8 cellular contexts compared by ENCODE assay signal in the genomic region with DNA sequence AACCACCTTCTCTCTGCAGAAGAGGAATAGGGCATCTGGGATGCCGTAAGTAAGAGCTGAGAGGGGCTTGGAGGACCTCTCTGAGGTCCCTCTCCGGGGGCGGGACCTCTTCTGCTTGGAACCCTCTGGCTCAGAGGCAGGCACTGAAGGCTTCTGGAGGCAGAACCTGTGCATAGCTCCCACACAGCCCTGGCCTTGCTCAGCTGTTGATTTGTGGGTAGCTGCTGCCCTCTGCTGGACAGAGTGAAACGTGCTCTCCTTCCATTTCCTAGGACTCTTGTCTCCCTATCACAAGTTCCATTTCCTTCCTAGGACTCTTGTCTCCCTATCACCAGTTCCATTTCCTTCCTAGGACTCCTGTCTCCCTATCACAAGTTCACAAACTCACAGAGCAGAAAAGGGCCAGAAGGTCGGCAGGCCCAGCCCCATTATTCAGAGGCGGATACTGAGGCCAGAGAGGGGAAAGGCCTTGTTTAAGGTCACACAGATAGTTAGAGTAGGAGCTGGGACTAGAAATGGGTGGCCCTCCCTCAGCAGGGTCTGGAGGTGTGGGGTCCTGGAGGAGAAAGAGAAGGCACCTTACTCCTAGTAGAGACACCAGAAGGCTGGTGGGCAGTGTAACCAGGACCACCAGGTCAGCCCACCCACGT. TPM values are rescaled to one million over a fixed set of nuclear protein-coding genes. Genes with fewer than 3 reads are reported as not detected.
DNase-seq lines count a peak whose midpoint lies in the region; ATAC-seq, FAIRE-seq and TF ChIP-seq lines count a peak whose summit lies in the region.

No MANE protein-coding gene starts in this region.

- H3K36me3 Mint-ChIP-seq in activated B cell treated with CpG ODN at 0.5 μM for 24 hours (ENCODE audit: low read depth): peaks cover 65% of the 10 kb centered on the region

- TF ChIP-seq CTCF in AG09319 (IDR thresholded peaks at IDR 0.05; ENCODE audit: low read depth, low read length): peak; percentile 84
- peak; percentile 38 for TF ChIP-seq CTCF in activated B cell treated with CpG ODN at 0.5 μM for 24 hours (IDR thresholded peaks at IDR 0.05)
- TF ChIP-seq CTCF in cardiac fibroblast (IDR thresholded peaks at IDR 0.05; ENCODE audit: low read depth, low read length): peak; percentile 76
- peak; percentile 93 for TF ChIP-seq CTCF in kidney (IDR thresholded peaks at IDR 0.05; ENCODE audit: borderline replicate concordance, extremely low read depth, insufficient read depth)

- H3K4me3 ChIP-seq in cardiac fibroblast (replicated peaks in 1 of 2; ENCODE audit: low read depth in 2 of 2, low read length in 2 of 2) (no peak overlapping the region), kidney (ENCODE audit: low read length in 2 of 2) (no peak overlapping the region)

- no peak overlapping the region for H3K27ac ChIP-seq in kidney (ENCODE audit: low read depth in 2 of 2, low read length in 2 of 2)

- CTCF ChIA-PET in activated B cell treated with CpG ODN at 0.5 μM for 24 hours (lab: Charles Lee): interaction anchor here (0.6 to 4.9 kb wide), 32 partner anchors 9 to 687 kb away, joined by 3 to 57 read pairs (median 6); no protein-coding TSS in a partner anchor

- no peaks in the 10 kb centered on the region for H3K9me3 Mint-ChIP-seq in activated B cell treated with CpG ODN at 0.5 μM for 24 hours

- peak; percentile 60 for DNase-seq in AG09319 (ENCODE audit: extremely low read depth, low read depth)
- peak; percentile 79 for DNase-seq in NCI-H2227 treated with DMSO at 0.1 percent for 48 hours (lab: John Stamatoyannopoulos, UW)
- peak; percentile 65 for DNase-seq in activated B cell treated with CpG ODN at 0.5 μM for 24 hours
- DNase-seq in cardiac fibroblast (ENCODE audit: low read depth in 2 of 2): peak; percentile 91 to 92
- peak; percentile 83 for DNase-seq in kidney
- peak; percentile 77 for DNase-seq in stimulated activated CD4-positive, alpha-beta T cell treated with anti-CD3 and anti-CD28 coated beads, Interleukin-1b, Interleukin-23, amount 100 ng/mL, for 48 hours

- H3K9ac ChIP-seq in kidney (ENCODE audit: low read length in 2 of 2): no peak overlapping the region

- H3K4me1 ChIP-seq in kidney (ENCODE audit: control insufficient read depth in 1 of 2, insufficient read depth in 1 of 2, low read depth in 1 of 2, low read length in 2 of 2): peaks cover 0 to 3% of the 10 kb centered on the region in 2 donors

- no peak overlapping the region for H3K27ac Mint-ChIP-seq in activated B cell treated with CpG ODN at 0.5 μM for 24 hours

- intact Hi-C loops in activated B cell treated with CpG ODN at 0.5 μM for 24 hours (cut with micrococcal nuclease) (loop anchor here (1.0 to 5.0 kb wide), 12 partner anchors 16 to 1642 kb away; partner anchors contain the start of gene ZNRF2), kidney (cut with DNase I) (no loop called here)

- no peaks in the 10 kb centered on the region for H3K4me1 Mint-ChIP-seq in activated B cell treated with CpG ODN at 0.5 μM for 24 hours

- no peaks in the 10 kb centered on the region for H3K27me3 Mint-ChIP-seq in activated B cell treated with CpG ODN at 0.5 μM for 24 hours

- H3K9me3 ChIP-seq in kidney (ENCODE audit: control insufficient read depth in 1 of 2, low read length in 2 of 2): no peaks in the 10 kb centered on the region

- ATAC-seq in GM18907 (IDR thresholded peaks at IDR 0.05; ENCODE audit: unreplicated experiment) (peak; percentile 91), HG03139 (IDR thresholded peaks at IDR 0.05; ENCODE audit: unreplicated experiment) (peak; percentile 90), activated B cell treated with CpG ODN at 0.5 μM for 24 hours (ENCODE audit: low read depth) (peak; percentile 97)

- no peak for FAIRE-seq in kidney (lab: Jason Lieb, UNC)

- POLR2A ChIA-PET in activated B cell treated with CpG ODN at 0.5 μM for 24 hours (lab: Charles Lee): interaction anchor here (0.6 to 1.0 kb wide), 2 partner anchors 61 to 280 kb away, joined by 3 to 8 read pairs; partner anchors contain the start of gene ZNRF2

- peaks cover 9 to 14% of the 10 kb centered on the region in 2 donors for H3K36me3 ChIP-seq in kidney (ENCODE audit: control insufficient read depth in 1 of 2, insufficient read depth in 2 of 2, low read length in 2 of 2)

- H3K4me3 Mint-ChIP-seq in activated B cell treated with CpG ODN at 0.5 μM for 24 hours: no peak overlapping the region

RNA-seq across cellular contexts. Expression of gene GARS1, which starts 30.3 kb away (rescaled TPM):
- 197 and 214 TPM in 2 replicates for total RNA-seq in activated B cell treated with CpG ODN at 0.5 μM for 24 hours
- 104 TPM for total RNA-seq in kidney
- polyA plus RNA-seq in kidney (ENCODE audit: insufficient read depth, low read depth, low replicate concordance): 84.3 TPM

RNA-seq across cellular contexts. Expression of gene GGCT, which starts 59.7 kb away (rescaled TPM):
- total RNA-seq in activated B cell treated with CpG ODN at 0.5 μM for 24 hours (22.7 and 24.4 TPM in 2 replicates), kidney (23.8 TPM)
- 70.1 TPM for polyA plus RNA-seq in kidney (ENCODE audit: insufficient read depth, low read depth, low replicate concordance)

Comparison
In these comparisons a context has a peak if more than half of its experiments do, and no peak if none do; other contexts are left out.
1. CTCF ChIP-seq: peak in every context shown above with its lines; median percentile 93 in kidney; 84 in AG09319; 76 in cardiac fibroblast; 38 in activated B cell treated with CpG ODN at 0.5 μM for 24 hours.